ENCODE assay signal across 16 cellular contexts in genomic region chr5:135951257-135951656, GRCh38. TPM values are rescaled to one million over a fixed set of nuclear protein-coding genes. Genes with fewer than 3 reads are reported as not detected.
DNase-seq lines count a peak whose midpoint lies in the region; ATAC-seq, FAIRE-seq and TF ChIP-seq lines count a peak whose summit lies in the region.
"Had no signal": no experiment of that assay in that cellular context is flagged by ENCODE, and none has a peak within 500 bp of the region (broad histone marks: within the 10 kb centered on the region; RNA-seq: fewer than 3 reads in every experiment).

No MANE protein-coding gene starts in this region.

- H3F3A ChIP-seq in SK-N-SH (replicated peaks; ENCODE audit: insufficient read depth) = peaks cover 24% of the 10 kb centered on the region
- no peaks in the 10 kb centered on the region for H3F3A ChIP-seq in neural cell (ENCODE audit: insufficient read depth, low read length, poor library complexity, severe bottlenecking)

- H3K9me2 ChIP-seq in SK-N-SH (no peaks in the 10 kb centered on the region), neural cell (ENCODE audit: insufficient read depth, low read length) (no peaks in the 10 kb centered on the region)

- WGBS in SK-N-SH (ENCODE audit: low lambda C conversion rate) = 76% methylated on average over 4 of the region's 4 CpGs

- H3K79me2 ChIP-seq in SK-N-SH (ENCODE audit: insufficient read depth) (no peaks in the 10 kb centered on the region), neural cell (replicated peaks; ENCODE audit: insufficient read depth, low read length) (no peaks in the 10 kb centered on the region)

- no peak overlapping the region for H3K9ac ChIP-seq in SK-N-SH
- H3K9ac ChIP-seq in neural cell (ENCODE audit: low read length) = no peak overlapping the region
- H3K9ac ChIP-seq: BLaER1 treated with 17β-estradiol and CSF1 and Interleukin-3, amounts not matched to agents 10 nM and 100 nM had no signal

- ATAC-seq in SK-N-SH treated with all-trans-retinoic acid at 6 μM for 48 hours (peak; percentile 27), HG02852 (IDR thresholded peaks at IDR 0.05; ENCODE audit: unreplicated experiment) (no peak)

- H3K9me3 ChIP-seq in SK-N-SH = peaks cover 4% of the 10 kb centered on the region; the same call in 1 of the 2 replicates
- no peaks in the 10 kb centered on the region for H3K9me3 ChIP-seq in neural cell (ENCODE audit: low read length)

- H3K4me3 ChIP-seq in SK-N-SH (ENCODE audit: low read depth in 2 of 2, low read length in 1 of 2) (no peak overlapping the region), neural cell (ENCODE audit: low read length) (no peak overlapping the region)
- H3K4me3 ChIP-seq: BLaER1 treated with 17β-estradiol and CSF1 and Interleukin-3, amounts not matched to agents 10 nM and 100 nM had no signal

- no peak for FAIRE-seq in D721Med (lab: Jason Lieb, UNC)
- FAIRE-seq: GM12892 had no signal

- DNase-seq in SK-N-SH = no peak
- peak; percentile 36 for DNase-seq in SW480 (ENCODE audit: low spot score)
- DNase-seq in activated naive CD4-positive, alpha-beta T cell (lab: John Stamatoyannopoulos, UW) = no peak
- DNase-seq in D721Med (ENCODE audit: insufficient read length, low spot score) = no peak
- DNase-seq: ACHN; CD4-positive, CD25-positive, alpha-beta regulatory T cell; DND-41; GDM1; GOT3; H9 had no signal

- H3K36me3 ChIP-seq in SK-N-SH (replicated peaks in 1 of 2; ENCODE audit: control insufficient read depth in 1 of 2, insufficient read depth in 2 of 2, low read length in 1 of 2) (peaks cover 13 to 19% of the 10 kb centered on the region in 2 experiments), neural cell (ENCODE audit: insufficient read depth, low read length) (no peaks in the 10 kb centered on the region)
- H3K36me3 ChIP-seq: BLaER1 treated with 17β-estradiol and CSF1 and Interleukin-3, amounts not matched to agents 10 nM and 100 nM had no signal

- no peaks in the 10 kb centered on the region for H4K20me1 ChIP-seq in SK-N-SH (ENCODE audit: insufficient read depth)
- H4K20me1 ChIP-seq in neural cell (ENCODE audit: insufficient read depth) = no peaks in the 10 kb centered on the region
- H4K20me1 ChIP-seq: BLaER1 treated with 17β-estradiol and CSF1 and Interleukin-3, amounts not matched to agents 10 nM and 100 nM had no signal

- H2AFZ ChIP-seq in SK-N-SH (ENCODE audit: low read depth) (no peak overlapping the region), neural cell (ENCODE audit: low read depth, low read length) (no peak overlapping the region)

- TF ChIP-seq RAD21 in SK-N-SH (IDR thresholded peaks at IDR 0.05; ENCODE audit: low read length) (no peak), neural cell (conservative IDR thresholded peaks at IDR 0.05) (no peak)

- TF ChIP-seq EP300 in SK-N-SH (IDR thresholded peaks at IDR 0.05; ENCODE audit: borderline replicate concordance in 1 of 2, low read depth in 1 of 2, low read length in 1 of 2) (no peak), neural cell (conservative IDR thresholded peaks at IDR 0.05; ENCODE audit: poor library complexity, severe bottlenecking) (no peak)

- H3K27me3 ChIP-seq in SK-N-SH (ENCODE audit: insufficient read depth) = no peaks in the 10 kb centered on the region
- no peaks in the 10 kb centered on the region for H3K27me3 ChIP-seq in neural cell (ENCODE audit: insufficient read depth, low read depth, low read length)
- H3K27me3 ChIP-seq: BLaER1 treated with 17β-estradiol and CSF1 and Interleukin-3, amounts not matched to agents 10 nM and 100 nM had no signal

- H3K4me1 ChIP-seq in SK-N-SH (ENCODE audit: control insufficient read depth in 1 of 2, insufficient read depth in 2 of 2, low read depth in 1 of 2, low read length in 1 of 2) = no peaks in the 10 kb centered on the region

- H3K27ac ChIP-seq in SK-N-SH (ENCODE audit: low read depth in 2 of 2, low read length in 1 of 2) (no peak overlapping the region), neural cell (ENCODE audit: low read length) (peak overlapping the region; percentile 14)
- H3K27ac ChIP-seq: BLaER1 treated with 17β-estradiol and CSF1 and Interleukin-3, amounts not matched to agents 10 nM and 100 nM had no signal

- TF ChIP-seq CTCF in SK-N-SH (IDR thresholded peaks at IDR 0.05) = no peak
- no peak for TF ChIP-seq CTCF in neural cell (IDR thresholded peaks at IDR 0.05; ENCODE audit: poor library complexity, severe bottlenecking)
- TF ChIP-seq CTCF in D721Med (IDR thresholded peaks at IDR 0.05; ENCODE audit: insufficient read depth, missing control alignments) = no peak

- CTCF ChIA-PET in SK-N-SH (lab: Yijun Ruan, JAX) = interaction anchor here (1.2 to 5.0 kb wide), 5 partner anchors 9 to 261 kb away, joined by 3 to 28 read pairs (median 4); no protein-coding TSS in a partner anchor

- no peak overlapping the region for H3K4me2 ChIP-seq in SK-N-SH
- no peak overlapping the region for H3K4me2 ChIP-seq in neural cell (ENCODE audit: low read length)

- POLR2A ChIA-PET in SK-N-SH (lab: Yijun Ruan, JAX) = no interaction called here

TF ChIP-seq in SK-N-SH treated with all-trans-retinoic acid at 6 μM for 48 hours, 23 proteins besides CTCF, POLR2A, EP300 and RAD21 (continues in another document):
- TF ChIP-seq GLIS3 (CRISPR knock-in tag; IDR thresholded peaks at IDR 0.05) (no peak), ZC3H10 (CRISPR knock-in tag; IDR thresholded peaks at IDR 0.05) (no peak), ZFP3 (CRISPR knock-in tag; IDR thresholded peaks at IDR 0.05) (no peak), RARB (CRISPR knock-in tag; IDR thresholded peaks at IDR 0.05) (no peak)
- TF ChIP-seq, protein P1, sequence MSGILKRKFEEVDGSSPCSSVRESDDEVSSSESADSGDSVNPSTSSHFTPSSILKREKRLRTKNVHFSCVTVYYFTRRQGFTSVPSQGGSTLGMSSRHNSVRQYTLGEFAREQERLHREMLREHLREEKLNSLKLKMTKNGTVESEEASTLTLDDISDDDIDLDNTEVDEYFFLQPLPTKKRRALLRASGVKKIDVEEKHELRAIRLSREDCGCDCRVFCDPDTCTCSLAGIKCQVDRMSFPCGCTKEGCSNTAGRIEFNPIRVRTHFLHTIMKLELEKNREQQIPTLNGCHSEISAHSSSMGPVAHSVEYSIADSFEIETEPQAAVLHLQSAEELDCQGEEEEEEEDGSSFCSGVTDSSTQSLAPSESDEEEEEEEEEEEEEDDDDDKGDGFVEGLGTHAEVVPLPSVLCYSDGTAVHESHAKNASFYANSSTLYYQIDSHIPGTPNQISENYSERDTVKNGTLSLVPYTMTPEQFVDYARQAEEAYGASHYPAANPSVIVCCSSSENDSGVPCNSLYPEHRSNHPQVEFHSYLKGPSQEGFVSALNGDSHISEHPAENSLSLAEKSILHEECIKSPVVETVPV (CRISPR knock-in tag; IDR thresholded peaks at IDR 0.05) = no peak

TF ChIP-seq in SK-N-SH, 30 proteins besides CTCF, POLR2A, EP300 and RAD21 (continues in another document):
- TF ChIP-seq TEAD4 (IDR thresholded peaks at IDR 0.05; ENCODE audit: borderline replicate concordance, insufficient read depth) = no peak

TF ChIP-seq in neural cell, 6 proteins besides CTCF, POLR2A, EP300 and RAD21:
- TF ChIP-seq EZH2 (IDR thresholded peaks at IDR 0.05; ENCODE audit: borderline replicate concordance, insufficient read depth, low read length, poor library complexity, severe bottlenecking) = no peak
- no peak for TF ChIP-seq REST (IDR thresholded peaks at IDR 0.05; ENCODE audit: borderline replicate concordance)
- no peak for TF ChIP-seq POLR2AphosphoS5 (IDR thresholded peaks at IDR 0.05)
- TF ChIP-seq SMC3 (conservative IDR thresholded peaks at IDR 0.05; ENCODE audit: poor library complexity) = no peak
- no peak for TF ChIP-seq MXI1 (conservative IDR thresholded peaks at IDR 0.05; ENCODE audit: poor library complexity, severe bottlenecking)
- no peak for TF ChIP-seq TAF1 (IDR thresholded peaks at IDR 0.05; ENCODE audit: low read depth)
TF ChIP-seq in neural cell: peak in this region for 0.

RNA-seq across cellular contexts. Expression of gene LECT2, which starts 3.5 kb away (rescaled TPM):
- 0.18 and 0.60 TPM in 2 replicates for polyA plus RNA-seq in SK-N-SH (2012; rRNA removed)
- polyA plus RNA-seq in SK-N-SH (2012; cell fraction: cytosol; rRNA removed) = 0.31 and 0.46 TPM in 2 replicates
- polyA plus RNA-seq in SK-N-SH (2012; cell fraction: nucleus; rRNA removed) = 0.35 and 0.49 TPM in 2 replicates
- not detected in 2 replicates for polyA plus RNA-seq in neural cell
- polyA minus RNA-seq in neural cell = not detected in 2 replicates
- polyA plus RNA-seq: CD4-positive, CD25-positive, alpha-beta regulatory T cell; IgD-negative memory B cell had no signal

RNA-seq across cellular contexts. Expression of gene IL9, which starts 55.6 kb away (rescaled TPM):
- not detected in 2 replicates for polyA plus RNA-seq in SK-N-SH (2012; rRNA removed)
- not detected in 2 replicates for polyA plus RNA-seq in SK-N-SH (2012; cell fraction: cytosol; rRNA removed)
- 0.22 TPM in 1 of 2 replicates, not detected in the other for polyA plus RNA-seq in SK-N-SH (2012; cell fraction: nucleus; rRNA removed)
- not detected in 2 replicates for polyA plus RNA-seq in neural cell
- not detected in 2 replicates for polyA minus RNA-seq in neural cell
- polyA plus RNA-seq: CD4-positive, CD25-positive, alpha-beta regulatory T cell; IgD-negative memory B cell had no signal
